Comparison of ENCODE assay signal across 8 cellular contexts in genomic region chr19:1455336-1456120, GRCh38. TPM values are rescaled to one million over a fixed set of nuclear protein-coding genes. Genes with fewer than 3 reads are reported as not detected.
A peak's percentile ranks its signal among the peaks of the same experiment; 100 is the strongest.
DNase-seq lines count a peak whose midpoint lies in the region; ATAC-seq and TF ChIP-seq lines count a peak whose summit lies in the region.

No MANE protein-coding gene starts in this region.

- H3K9me2 ChIP-seq in DOHH2 (replicated peaks; ENCODE audit: control insufficient read depth, low read length) (no peaks in the 10 kb centered on the region), SU-DHL-6 (replicated peaks; ENCODE audit: insufficient read depth, low read length) (no peaks in the 10 kb centered on the region)

- H3K36me3 ChIP-seq in DOHH2 (ENCODE audit: control insufficient read depth, low read length) (no peaks in the 10 kb centered on the region), HUES64 (ENCODE audit: insufficient read depth, low read length) (no peaks in the 10 kb centered on the region), SU-DHL-6 (ENCODE audit: low read length) (no peaks in the 10 kb centered on the region)

- TF ChIP-seq CTCF in DOHH2 (IDR thresholded peaks at IDR 0.05; ENCODE audit: low read depth, low read length, poor library complexity, severe bottlenecking) (no peak), SU-DHL-6 (IDR thresholded peaks at IDR 0.05; ENCODE audit: insufficient read depth, low read length, poor library complexity, severe bottlenecking) (no peak), cardiac fibroblast (IDR thresholded peaks at IDR 0.05; ENCODE audit: low read depth, low read length) (no peak)

- H3K9ac ChIP-seq in HUES64 (ENCODE audit: low read depth, low read length) (no peak overlapping the region; the same call in 1 of the 2 replicates), SU-DHL-6 (ENCODE audit: low read length) (no peak overlapping the region)

- no peak for ATAC-seq in GM19455 (IDR thresholded peaks at IDR 0.05; ENCODE audit: unreplicated experiment)
- no peak for ATAC-seq in HG03097 (IDR thresholded peaks at IDR 0.05; ENCODE audit: low FRiP score, unreplicated experiment)

- peak overlapping the region; percentile 65 for H3K4me2 ChIP-seq in DOHH2 (ENCODE audit: low read length)
- peak overlapping the region; percentile 4 for H3K4me2 ChIP-seq in SU-DHL-6 (ENCODE audit: low read depth, low read length, poor library complexity, severe bottlenecking)

- H3K9me3 ChIP-seq in DOHH2 (ENCODE audit: control insufficient read depth, insufficient read depth, low read length) (no peaks in the 10 kb centered on the region), HUES64 (ENCODE audit: insufficient read depth, low read depth, low read length) (no peaks in the 10 kb centered on the region), SU-DHL-6 (ENCODE audit: insufficient read depth, low read length) (no peaks in the 10 kb centered on the region)

- H3F3A ChIP-seq in DOHH2 (ENCODE audit: control insufficient read depth, insufficient read depth) (peaks cover 8% of the 10 kb centered on the region; the same call in 1 of the 2 replicates), SU-DHL-6 (ENCODE audit: insufficient read depth) (no peaks in the 10 kb centered on the region)

- H3K4me1 ChIP-seq in DOHH2 (ENCODE audit: control insufficient read depth, low read length) (peaks cover 27% of the 10 kb centered on the region), HUES64 (ENCODE audit: insufficient read depth, low read length) (peaks cover 6% of the 10 kb centered on the region)

- peak overlapping the region; percentile 47 for H3K4me3 ChIP-seq in DOHH2 (ENCODE audit: low read length)
- peak overlapping the region; percentile 5; the same call in 1 of the 2 replicates for H3K4me3 ChIP-seq in HUES64 (ENCODE audit: low read length)
- no peak overlapping the region for H3K4me3 ChIP-seq in SU-DHL-6 (ENCODE audit: insufficient read depth, low read length, poor library complexity, severe bottlenecking)
- H3K4me3 ChIP-seq in cardiac fibroblast (replicated peaks in 1 of 2; ENCODE audit: low read depth in 2 of 2, low read length in 2 of 2) = no peak overlapping the region

- H3K27me3 ChIP-seq in DOHH2 (ENCODE audit: control insufficient read depth, low read length) (peaks cover 10% of the 10 kb centered on the region), HUES64 (ENCODE audit: insufficient read depth, low read length) (peaks cover 67% of the 10 kb centered on the region), SU-DHL-6 (ENCODE audit: low read length) (no peaks in the 10 kb centered on the region)

- H2AFZ ChIP-seq in SU-DHL-6 (ENCODE audit: low read depth, low read length, severe bottlenecking) = no peak overlapping the region

- H3K27ac ChIP-seq in DOHH2 (ENCODE audit: low read depth, low read length) (peak overlapping the region; percentile 36), HUES64 (ENCODE audit: low read depth, low read length) (no peak overlapping the region), SU-DHL-6 (ENCODE audit: low read depth, low read length) (no peak overlapping the region)

- no peaks in the 10 kb centered on the region for H3K79me2 ChIP-seq in DOHH2 (ENCODE audit: control insufficient read depth, low read length)
- H3K79me2 ChIP-seq in SU-DHL-6 (ENCODE audit: insufficient read depth, low read length) = no peaks in the 10 kb centered on the region

- H4K20me1 ChIP-seq in DOHH2 (ENCODE audit: control insufficient read depth, insufficient read depth, low read depth, low read length) (peaks cover 6% of the 10 kb centered on the region), SU-DHL-6 (ENCODE audit: low read depth, low read length) (no peaks in the 10 kb centered on the region)

- WGBS in HUES64 = 79% methylated on average over 42 of the region's 42 CpGs

- DNase-seq in cardiac fibroblast (ENCODE audit: low read depth in 2 of 2) = peak; percentile 63 to 77
- peak; percentile 60 to 62 for DNase-seq in lung microvascular endothelial cell (ENCODE audit: low read depth in 2 of 2)
- no peak for DNase-seq in NCI-H524 treated with DMSO at 0.1 percent for 48 hours (lab: John Stamatoyannopoulos, UW)

RNA-seq across cellular contexts. Expression of gene APC2, which starts 5.6 kb away (rescaled TPM):
- 1.5 TPM for polyA plus RNA-seq in HUES64 (2013, experiment 1 of 2)
- 1.8 TPM for polyA plus RNA-seq in HUES64 (2013, experiment 2 of 2)
- under 0.01 TPM in 2 replicates for total RNA-seq in lung microvascular endothelial cell

RNA-seq across cellular contexts. Expression of gene RPS15, which starts 17.3 kb away (rescaled TPM):
- polyA plus RNA-seq in HUES64 (2013, experiment 1 of 2) = 1,974 TPM
- 1,812 TPM for polyA plus RNA-seq in HUES64 (2013, experiment 2 of 2)
- 338 and 383 TPM in 2 replicates for total RNA-seq in lung microvascular endothelial cell

RNA-seq across cellular contexts. Expression of gene C19orf25, which starts 23.5 kb away (rescaled TPM):
- 31.0 TPM for polyA plus RNA-seq in HUES64 (2013, experiment 1 of 2)
- polyA plus RNA-seq in HUES64 (2013, experiment 2 of 2) = 31.1 TPM
- total RNA-seq in lung microvascular endothelial cell = 13.5 and 17.5 TPM in 2 replicates

RNA-seq across cellular contexts. Expression of gene PCSK4, which starts 34.6 kb away (rescaled TPM):
- polyA plus RNA-seq in HUES64 (2013, experiment 1 of 2) = 2.5 TPM
- polyA plus RNA-seq in HUES64 (2013, experiment 2 of 2) = 5.3 TPM
- total RNA-seq in lung microvascular endothelial cell = 0.44 and 0.60 TPM in 2 replicates

RNA-seq across cellular contexts. Expression of gene REEP6, which starts 35.5 kb away (rescaled TPM):
- polyA plus RNA-seq in HUES64 (2013, experiment 1 of 2) = 5.8 TPM
- polyA plus RNA-seq in HUES64 (2013, experiment 2 of 2) = 8.1 TPM
- 0.20 and 0.44 TPM in 2 replicates for total RNA-seq in lung microvascular endothelial cell

Comparison
In these comparisons a context has a peak if more than half of its experiments do, and no peak if none do; other contexts are left out.
1. H3K4me3 ChIP-seq: peak in DOHH2 (single experiment) and HUES64 (single experiment); none in SU-DHL-6 (single experiment) and cardiac fibroblast (0 of 2).